Comparison of ENCODE assay signal across 22 cellular contexts in the genomic region with DNA sequence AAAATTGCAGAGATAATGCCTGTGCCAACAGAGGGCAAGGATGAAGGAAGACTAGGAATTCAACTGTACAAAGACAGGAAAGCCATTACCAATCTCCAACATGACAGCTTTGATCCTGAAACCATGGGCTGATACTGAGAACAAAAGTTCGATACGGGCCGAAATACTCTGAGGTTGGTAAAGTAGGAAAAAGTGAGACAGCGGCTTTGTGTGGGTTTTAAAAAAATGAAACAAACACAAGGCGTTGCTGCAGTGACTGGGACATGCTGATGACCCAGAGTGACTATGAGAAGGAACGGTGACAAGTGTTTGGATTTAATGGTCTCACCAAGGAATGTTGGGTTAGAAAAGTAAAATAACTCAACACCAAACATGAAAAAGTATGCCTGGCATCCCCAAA. TPM values are rescaled to one million over a fixed set of nuclear protein-coding genes. Genes with fewer than 3 reads are reported as not detected.
DNase-seq lines count a peak whose midpoint lies in the region; ATAC-seq, FAIRE-seq and TF ChIP-seq lines count a peak whose summit lies in the region.
"Had no signal": no experiment of that assay in that cellular context is flagged by ENCODE, and none has a peak within 500 bp of the region (broad histone marks: within the 10 kb centered on the region; RNA-seq: fewer than 3 reads in every experiment).

No MANE protein-coding gene starts in this region.

- FAIRE-seq in HepG2 (lab: Jason Lieb, UNC) = no peak
- FAIRE-seq in GM12891 (lab: Jason Lieb, UNC) = no peak

- no peak overlapping the region for H3K4me2 ChIP-seq in HepG2 (ENCODE audit: low read depth, low read length)

- no peaks in the 10 kb centered on the region for H4K20me1 ChIP-seq in HepG2 (ENCODE audit: insufficient read depth, low read length)

- TF ChIP-seq CTCF in HepG2 (CRISPR knock-in tag; IDR thresholded peaks at IDR 0.05) (no peak), right lobe of liver (IDR thresholded peaks at IDR 0.05) (no peak)

- intact Hi-C loops in activated CD4-positive, alpha-beta memory T cell treated with anti-CD3 and anti-CD28 coated beads for 36 hours (cut with micrococcal nuclease) = loop anchor here (10.0 kb wide), 1 partner anchor 176 kb away; no protein-coding TSS in a partner anchor
- intact Hi-C loops in HepG2 (cut with micrococcal nuclease; ENCODE audit: unreplicated experiment) (no loop called here), right lobe of liver (cut with DNase I) (no loop called here)

- no peak for ATAC-seq in HepG2
- no peak for ATAC-seq in right lobe of liver
- ATAC-seq in stimulated activated effector memory CD8-positive, alpha-beta T cell treated with anti-CD3 and anti-CD28 coated beads, Interleukin-12 subunit alpha, Interleukin-12 subunit beta, amount 100 ng/mL, for 72 hours = no peak
- ATAC-seq: PC-3 had no signal

- H3K4me1 Mint-ChIP-seq in activated CD4-positive, alpha-beta memory T cell treated with anti-CD3 and anti-CD28 coated beads for 36 hours (ENCODE audit: low read depth) = peaks cover 10% of the 10 kb centered on the region
- no peaks in the 10 kb centered on the region for H3K4me1 Mint-ChIP-seq in activated CD4-positive, alpha-beta memory T cell treated with anti-CD3 and anti-CD28 coated beads, Interleukin-2, amount 10 ng/mL, durations not matched to agents 7 days and 5 days
- no peaks in the 10 kb centered on the region for H3K4me1 Mint-ChIP-seq in activated naive CD8-positive, alpha-beta T cell treated with anti-CD3 and anti-CD28 coated beads for 36 hours
- H3K4me1 Mint-ChIP-seq in stimulated activated effector memory CD8-positive, alpha-beta T cell treated with anti-CD3 and anti-CD28 coated beads, Interleukin-12 subunit alpha, Interleukin-12 subunit beta, amount 100 ng/mL, for 72 hours = no peaks in the 10 kb centered on the region
- H3K4me1 Mint-ChIP-seq: B cell had no signal

- no peak overlapping the region for H2AFZ ChIP-seq in HepG2 (ENCODE audit: low read length)

- H3K9me3 ChIP-seq in HepG2 (ENCODE audit: low read length) (no peaks in the 10 kb centered on the region), right lobe of liver (no peaks in the 10 kb centered on the region)
- H3K9me3 ChIP-seq: Caco-2, HAP-1 had no signal

- 97% methylated on average over 6 of the region's 6 CpGs for WGBS in HepG2 (ENCODE audit: low lambda C conversion rate)
- 71% methylated on average over 5 of the region's 6 CpGs for WGBS in right lobe of liver (ENCODE audit: insufficient coverage, low coverage, low lambda C conversion rate, missing lambda C conversion rate)

- TF ChIP-seq EP300 in HepG2 (IDR thresholded peaks at IDR 0.05; ENCODE audit: low read depth in 2 of 2, low read length in 2 of 2) = no peak
- TF ChIP-seq EP300 in HepG2 (CRISPR knock-in tag; IDR thresholded peaks at IDR 0.05; ENCODE audit: borderline replicate concordance) = no peak

- no peaks in the 10 kb centered on the region for H3K9me3 Mint-ChIP-seq in activated CD4-positive, alpha-beta memory T cell treated with anti-CD3 and anti-CD28 coated beads for 36 hours
- no peaks in the 10 kb centered on the region for H3K9me3 Mint-ChIP-seq in activated CD4-positive, alpha-beta memory T cell treated with anti-CD3 and anti-CD28 coated beads, Interleukin-2, amount 10 ng/mL, durations not matched to agents 7 days and 5 days
- no peaks in the 10 kb centered on the region for H3K9me3 Mint-ChIP-seq in activated naive CD8-positive, alpha-beta T cell treated with anti-CD3 and anti-CD28 coated beads for 36 hours
- no peaks in the 10 kb centered on the region for H3K9me3 Mint-ChIP-seq in stimulated activated effector memory CD8-positive, alpha-beta T cell treated with anti-CD3 and anti-CD28 coated beads, Interleukin-12 subunit alpha, Interleukin-12 subunit beta, amount 100 ng/mL, for 72 hours

- H3K9ac ChIP-seq in HepG2 (ENCODE audit: insufficient read depth, low read depth, low read length) = no peak overlapping the region

- no peak for TF ChIP-seq POLR2A in HepG2 (IDR thresholded peaks at IDR 0.05; ENCODE audit: insufficient read depth in 1 of 2, low read depth in 2 of 2, low read length in 2 of 2)
- TF ChIP-seq POLR2A in right lobe of liver (IDR thresholded peaks at IDR 0.05) = no peak
- no peak for TF ChIP-seq POLR2A in GM12891 (IDR thresholded peaks at IDR 0.05; ENCODE audit: low read depth, low read length)

- no peak overlapping the region for H3K4me3 Mint-ChIP-seq in activated CD4-positive, alpha-beta memory T cell treated with anti-CD3 and anti-CD28 coated beads for 36 hours
- H3K4me3 Mint-ChIP-seq in activated CD4-positive, alpha-beta memory T cell treated with anti-CD3 and anti-CD28 coated beads, Interleukin-2, amount 10 ng/mL, durations not matched to agents 7 days and 5 days = no peak overlapping the region
- H3K4me3 Mint-ChIP-seq in activated naive CD8-positive, alpha-beta T cell treated with anti-CD3 and anti-CD28 coated beads for 36 hours = no peak overlapping the region
- no peak overlapping the region for H3K4me3 Mint-ChIP-seq in stimulated activated effector memory CD8-positive, alpha-beta T cell treated with anti-CD3 and anti-CD28 coated beads, Interleukin-12 subunit alpha, Interleukin-12 subunit beta, amount 100 ng/mL, for 72 hours
- H3K4me3 Mint-ChIP-seq: B cell had no signal

- in situ Hi-C loops in HepG2 (cut with HindIII; ENCODE audit: extremely low pct_ligation_motif_present, low pct_unique_long_range_greater_than_20kb) = no loop called here

- H3K27ac Mint-ChIP-seq in activated CD4-positive, alpha-beta memory T cell treated with anti-CD3 and anti-CD28 coated beads for 36 hours = peak overlapping the region; percentile 42
- no peak overlapping the region for H3K27ac Mint-ChIP-seq in activated CD4-positive, alpha-beta memory T cell treated with anti-CD3 and anti-CD28 coated beads, Interleukin-2, amount 10 ng/mL, durations not matched to agents 7 days and 5 days
- H3K27ac Mint-ChIP-seq in activated naive CD8-positive, alpha-beta T cell treated with anti-CD3 and anti-CD28 coated beads for 36 hours = peak overlapping the region; percentile 16
- peak overlapping the region; percentile 41 for H3K27ac Mint-ChIP-seq in stimulated activated effector memory CD8-positive, alpha-beta T cell treated with anti-CD3 and anti-CD28 coated beads, Interleukin-12 subunit alpha, Interleukin-12 subunit beta, amount 100 ng/mL, for 72 hours
- H3K27ac Mint-ChIP-seq: B cell had no signal

- H3K27me3 Mint-ChIP-seq in activated CD4-positive, alpha-beta memory T cell treated with anti-CD3 and anti-CD28 coated beads for 36 hours = no peaks in the 10 kb centered on the region
- H3K27me3 Mint-ChIP-seq in activated CD4-positive, alpha-beta memory T cell treated with anti-CD3 and anti-CD28 coated beads, Interleukin-2, amount 10 ng/mL, durations not matched to agents 7 days and 5 days = no peaks in the 10 kb centered on the region
- H3K27me3 Mint-ChIP-seq in activated naive CD8-positive, alpha-beta T cell treated with anti-CD3 and anti-CD28 coated beads for 36 hours = no peaks in the 10 kb centered on the region
- H3K27me3 Mint-ChIP-seq: B cell had no signal

- POLR2A ChIA-PET in activated CD4-positive, alpha-beta memory T cell treated with anti-CD3 and anti-CD28 coated beads for 36 hours (lab: Charles Lee) = no interaction called here
- POLR2A ChIA-PET in activated CD4-positive, alpha-beta memory T cell treated with anti-CD3 and anti-CD28 coated beads, Interleukin-2, amount 10 ng/mL, durations not matched to agents 7 days and 5 days (lab: Charles Lee) = no interaction called here
- POLR2A ChIA-PET in HepG2 (lab: Yijun Ruan, JAX) = no interaction called here

- CTCF ChIA-PET in activated CD4-positive, alpha-beta memory T cell treated with anti-CD3 and anti-CD28 coated beads for 36 hours (lab: Charles Lee) = interaction anchor here (2.0 kb wide), 1 partner anchor 14 kb away, joined by 4 read pairs; no protein-coding TSS in a partner anchor
- CTCF ChIA-PET in activated CD4-positive, alpha-beta memory T cell treated with anti-CD3 and anti-CD28 coated beads, Interleukin-2, amount 10 ng/mL, durations not matched to agents 7 days and 5 days (lab: Charles Lee) = no interaction called here
- CTCF ChIA-PET in HepG2 (lab: Yijun Ruan, JAX; ENCODE audit: low intra/inter-chr PET ratio, low total read pairs) = no interaction called here

- H3K79me2 ChIP-seq in HepG2 (ENCODE audit: insufficient read depth, low read length) = no peaks in the 10 kb centered on the region

- H3K4me3 ChIP-seq in HepG2 (replicated peaks in 1 of 3; ENCODE audit: insufficient read depth in 1 of 3, low read depth in 2 of 3, low read length in 3 of 3) = no peak overlapping the region
- H3K4me3 ChIP-seq in right lobe of liver = no peak overlapping the region
- H3K4me3 ChIP-seq: HAP-1 had no signal

- H3K4me1 ChIP-seq in HepG2 (ENCODE audit: insufficient read depth, low read length) (peaks cover under 1% of the 10 kb centered on the region; the same call in 1 of the 2 replicates), right lobe of liver (no peaks in the 10 kb centered on the region)
- H3K4me1 ChIP-seq: Caco-2, HAP-1 had no signal

- no TSS peak for BruUV-seq in HepG2 (replicated peaks; lab: Mats Ljungman, UMichigan)

- no peak for DNase-seq in activated CD4-positive, alpha-beta memory T cell treated with anti-CD3 and anti-CD28 coated beads for 36 hours
- no peak for DNase-seq in activated CD4-positive, alpha-beta memory T cell treated with anti-CD3 and anti-CD28 coated beads, Interleukin-2, amount 10 ng/mL, durations not matched to agents 7 days and 5 days
- DNase-seq in HepG2 (ENCODE audit: low spot score) (no peak), right lobe of liver (no peak), NCI-H2029 treated with DMSO at 0.1 percent for 48 hours (lab: John Stamatoyannopoulos, UW) (no peak), GM12891 (ENCODE audit: insufficient read length, low spot score) (no peak)
- DNase-seq in activated naive CD8-positive, alpha-beta T cell treated with anti-CD3 and anti-CD28 coated beads for 36 hours = no peak
- no peak for DNase-seq in stimulated activated effector memory CD8-positive, alpha-beta T cell treated with anti-CD3 and anti-CD28 coated beads, Interleukin-12 subunit alpha, Interleukin-12 subunit beta, amount 100 ng/mL, for 72 hours (ENCODE audit: low spot score in 2 of 2)
- DNase-seq: 8988T, Caco-2, GF-D8, IMR-90, Karpas-422, NCI-H1417 treated with DMSO at 0.1 percent for 48 hours, NCI-H187 treated with DMSO at 0.1 percent for 48 hours, NCI-H226, NCI-H524 treated with DMSO at 0.1 percent for 48 hours, PC-3, RPMI8226 had no signal

- TF ChIP-seq RAD21 in HepG2 (CRISPR knock-in tag; IDR thresholded peaks at IDR 0.05) = no peak

- H3K36me3 Mint-ChIP-seq in activated CD4-positive, alpha-beta memory T cell treated with anti-CD3 and anti-CD28 coated beads for 36 hours = peaks cover 55% of the 10 kb centered on the region
- H3K36me3 Mint-ChIP-seq in activated CD4-positive, alpha-beta memory T cell treated with anti-CD3 and anti-CD28 coated beads, Interleukin-2, amount 10 ng/mL, durations not matched to agents 7 days and 5 days (ENCODE audit: low read depth) = peaks cover 68% of the 10 kb centered on the region
- H3K36me3 Mint-ChIP-seq in activated naive CD8-positive, alpha-beta T cell treated with anti-CD3 and anti-CD28 coated beads for 36 hours = peaks cover 52% of the 10 kb centered on the region
- H3K36me3 Mint-ChIP-seq in stimulated activated effector memory CD8-positive, alpha-beta T cell treated with anti-CD3 and anti-CD28 coated beads, Interleukin-12 subunit alpha, Interleukin-12 subunit beta, amount 100 ng/mL, for 72 hours = peaks cover 92% of the 10 kb centered on the region

- H3K36me3 ChIP-seq in HepG2 (replicated peaks in 1 of 2; ENCODE audit: control insufficient read depth in 1 of 2, insufficient read depth in 2 of 2, low read length in 2 of 2) = peaks cover 7 to 39% of the 10 kb centered on the region in 2 experiments
- H3K36me3 ChIP-seq in right lobe of liver = peaks cover 0 to 58% (median 24%) of the 10 kb centered on the region in 4 donors

- H3K27me3 ChIP-seq in HepG2 (ENCODE audit: control insufficient read depth in 1 of 2, insufficient read depth in 2 of 2, low read length in 2 of 2) (no peaks in the 10 kb centered on the region), right lobe of liver (no peaks in the 10 kb centered on the region)

- H3K27ac ChIP-seq in HepG2 (ENCODE audit: extremely low read length, insufficient read depth, low read length) (no peak overlapping the region), right lobe of liver (no peak overlapping the region)
- H3K27ac ChIP-seq: HL-60 had no signal

RNA-seq across cellular contexts. Expression of a gene that starts 24.2 kb away (rescaled TPM):
- under 1 TPM in 1 of 2 experiments, not detected in 1; 0.12 TPM for total RNA-seq in activated CD4-positive, alpha-beta memory T cell treated with anti-CD3 and anti-CD28 coated beads for 36 hours
- total RNA-seq in activated CD4-positive, alpha-beta memory T cell treated with anti-CD3 and anti-CD28 coated beads, Interleukin-2, amount 10 ng/mL, durations not matched to agents 7 days and 5 days = under 1 TPM in 1 of 2 experiments, not detected in 1; 0.33 TPM
- total RNA-seq in HepG2 (2016; rRNA removed; fragmentation: Illumina TruSeq; extraction: Trizol) (47.5 and 119 TPM in 2 replicates), right lobe of liver (100 to 1,000 TPM; 260 to 452 (median 415) TPM)
- 9.3 and 11.1 TPM in 2 replicates for total RNA-seq in HepG2 (2016; cell fraction: cytosol; rRNA removed; fragmentation: Illumina TruSeq; extraction: Trizol; ENCODE audit: low read depth)
- 45.4 and 119 TPM in 2 replicates for total RNA-seq in HepG2 (2016; cell fraction: insoluble cytoplasmic fraction; rRNA removed; fragmentation: Illumina TruSeq; extraction: Trizol)
- total RNA-seq in HepG2 (2016; cell fraction: membrane; rRNA removed; fragmentation: Illumina TruSeq; extraction: Trizol) = 27.4 and 30.5 TPM in 2 replicates
- total RNA-seq in HepG2 (2016; cell fraction: nucleus; rRNA removed; fragmentation: Illumina TruSeq; extraction: Trizol) = 90.3 and 111 TPM in 2 replicates
- polyA plus RNA-seq in HepG2 (2011; rRNA removed) = 108 and 113 TPM in 2 replicates
- polyA plus RNA-seq in HepG2 (2011; cell fraction: cytosol; rRNA removed) = 78.7 and 130 TPM in 2 replicates
- polyA plus RNA-seq in HepG2 (2011; cell fraction: nucleus; rRNA removed) = 66.7 and 76.2 TPM in 2 replicates
- polyA plus RNA-seq in HepG2 (2012) = 44.8 and 48.6 TPM in 2 replicates
- polyA plus RNA-seq in HepG2 (2016; cell fraction: cytosol; fragmentation: Illumina TruSeq; extraction: Trizol; ENCODE audit: low read depth) = 8.7 TPM in 2 replicates
- 49.7 and 54.3 TPM in 2 replicates for polyA plus RNA-seq in HepG2 (2016; cell fraction: insoluble cytoplasmic fraction; fragmentation: Illumina TruSeq; extraction: Trizol; ENCODE audit: low read depth)
- 17.8 and 18.0 TPM in 2 replicates for polyA plus RNA-seq in HepG2 (2016; cell fraction: membrane; fragmentation: Illumina TruSeq; extraction: Trizol; ENCODE audit: low read depth)
- 156 and 173 TPM in 2 replicates for polyA plus RNA-seq in HepG2 (2016; cell fraction: nucleus; fragmentation: Illumina TruSeq; extraction: Trizol; ENCODE audit: insufficient read depth, low read depth)
- 13.0 and 159 TPM in 2 replicates for polyA minus RNA-seq in HepG2 (2011; rRNA and poly(A)+ RNA removed; ENCODE audit: low replicate concordance)
- polyA minus RNA-seq in HepG2 (2011; cell fraction: cytosol; rRNA and poly(A)+ RNA removed) = 69.2 and 73.2 TPM in 2 replicates
- polyA minus RNA-seq in HepG2 (2011; cell fraction: nucleus; rRNA and poly(A)+ RNA removed) = 14.8 and 16.3 TPM in 2 replicates
- under 1 TPM in 1 of 2 experiments, not detected in 1; 0.36 TPM for total RNA-seq in activated naive CD8-positive, alpha-beta T cell treated with anti-CD3 and anti-CD28 coated beads for 36 hours
- polyA plus RNA-seq in GM12891 (2012; ENCODE audit: low read depth, missing spikeins) = 25.5 TPM
- total RNA-seq: B cell had no signal

Comparison
In these comparisons a context has a peak if more than half of its experiments do, and no peak if none do; other contexts are left out.
1. RNA of a gene that starts 24.2 kb away (total RNA-seq): 260 to 452 TPM in right lobe of liver and 9.3 to 119 TPM in HepG2; 0.36 TPM in activated naive CD8-positive, alpha-beta T cell treated with anti-CD3 and anti-CD28 coated beads for 36 hours, 0.33 TPM in activated CD4-positive, alpha-beta memory T cell treated with anti-CD3 and anti-CD28 coated beads, Interleukin-2, amount 10 ng/mL, durations not matched to agents 7 days and 5 days and 0.12 TPM in activated CD4-positive, alpha-beta memory T cell treated with anti-CD3 and anti-CD28 coated beads for 36 hours; every median in the first group is over 4 times any median in the second.